1 cellular context compared by ENCODE assay signal in the genomic region with DNA sequence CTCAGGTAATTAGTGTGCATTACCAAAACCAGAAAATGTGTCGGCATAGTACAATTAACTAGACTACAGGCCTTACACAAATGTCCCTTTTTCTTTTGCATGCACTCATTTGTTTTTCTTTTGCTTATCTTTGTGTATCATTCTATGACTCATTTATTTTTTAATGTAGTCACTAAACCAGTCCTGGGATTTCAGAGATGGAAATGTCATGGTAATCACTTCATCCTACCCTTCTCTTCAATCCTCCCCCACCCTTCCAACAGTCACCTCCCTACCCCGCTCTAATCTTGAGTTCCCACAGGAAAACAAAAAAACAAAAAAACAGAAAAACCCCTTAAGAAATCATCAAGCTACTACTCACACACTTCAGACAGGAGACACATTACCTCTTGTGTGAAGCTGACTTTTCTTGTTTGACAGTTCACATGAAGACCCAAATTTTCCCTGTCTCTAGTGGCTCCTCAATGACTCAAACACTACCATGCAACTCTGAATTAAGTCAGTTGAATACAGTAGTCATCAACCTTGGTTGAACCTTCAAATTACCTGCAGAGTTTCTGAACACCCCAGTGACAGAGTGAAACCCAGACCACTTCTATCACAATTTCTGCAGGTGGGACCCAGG.
A peak's percentile ranks its signal among the peaks of the same experiment; 100 is the strongest.
TF ChIP-seq lines count a peak whose summit lies in the region.

No MANE protein-coding gene starts in this region.

TF ChIP-seq in IMR-90, 13 proteins besides CTCF, POLR2A, EP300 and RAD21:
- TF ChIP-seq BHLHE40 (IDR thresholded peaks at IDR 0.05; ENCODE audit: low read depth, low read length), result 0 out of 2 replicates have a peak, but pooled peaks have one; percentile 7
- TF ChIP-seq FOS (IDR thresholded peaks at IDR 0.05; ENCODE audit: low read depth, low read length), result peak; percentile 75
- no peak for TF ChIP-seq CEBPB (IDR thresholded peaks at IDR 0.05; ENCODE audit: low read depth, low read length)
- TF ChIP-seq, protein P1, sequence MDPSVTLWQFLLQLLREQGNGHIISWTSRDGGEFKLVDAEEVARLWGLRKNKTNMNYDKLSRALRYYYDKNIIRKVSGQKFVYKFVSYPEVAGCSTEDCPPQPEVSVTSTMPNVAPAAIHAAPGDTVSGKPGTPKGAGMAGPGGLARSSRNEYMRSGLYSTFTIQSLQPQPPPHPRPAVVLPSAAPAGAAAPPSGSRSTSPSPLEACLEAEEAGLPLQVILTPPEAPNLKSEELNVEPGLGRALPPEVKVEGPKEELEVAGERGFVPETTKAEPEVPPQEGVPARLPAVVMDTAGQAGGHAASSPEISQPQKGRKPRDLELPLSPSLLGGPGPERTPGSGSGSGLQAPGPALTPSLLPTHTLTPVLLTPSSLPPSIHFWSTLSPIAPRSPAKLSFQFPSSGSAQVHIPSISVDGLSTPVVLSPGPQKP (IDR thresholded peaks at IDR 0.05; ENCODE audit: borderline replicate concordance, low read depth, low read length), result no peak
- TF ChIP-seq MAFK (IDR thresholded peaks at IDR 0.05; ENCODE audit: low read depth, low read length), result no peak
- no peak for TF ChIP-seq SMC3 (IDR thresholded peaks at IDR 0.05; ENCODE audit: low read depth, low read length)
- TF ChIP-seq CHD1 (IDR thresholded peaks at IDR 0.05; ENCODE audit: low read depth, low read length), result no peak
- TF ChIP-seq MXI1 (IDR thresholded peaks at IDR 0.05; ENCODE audit: borderline replicate concordance, low read depth, low read length), result no peak
- no peak for TF ChIP-seq RFX5 (IDR thresholded peaks at IDR 0.05; ENCODE audit: low read depth, low read length)
- no peak for TF ChIP-seq NFE2L2 (IDR thresholded peaks at IDR 0.05; ENCODE audit: low read depth, low read length)
